In the genomic region with DNA sequence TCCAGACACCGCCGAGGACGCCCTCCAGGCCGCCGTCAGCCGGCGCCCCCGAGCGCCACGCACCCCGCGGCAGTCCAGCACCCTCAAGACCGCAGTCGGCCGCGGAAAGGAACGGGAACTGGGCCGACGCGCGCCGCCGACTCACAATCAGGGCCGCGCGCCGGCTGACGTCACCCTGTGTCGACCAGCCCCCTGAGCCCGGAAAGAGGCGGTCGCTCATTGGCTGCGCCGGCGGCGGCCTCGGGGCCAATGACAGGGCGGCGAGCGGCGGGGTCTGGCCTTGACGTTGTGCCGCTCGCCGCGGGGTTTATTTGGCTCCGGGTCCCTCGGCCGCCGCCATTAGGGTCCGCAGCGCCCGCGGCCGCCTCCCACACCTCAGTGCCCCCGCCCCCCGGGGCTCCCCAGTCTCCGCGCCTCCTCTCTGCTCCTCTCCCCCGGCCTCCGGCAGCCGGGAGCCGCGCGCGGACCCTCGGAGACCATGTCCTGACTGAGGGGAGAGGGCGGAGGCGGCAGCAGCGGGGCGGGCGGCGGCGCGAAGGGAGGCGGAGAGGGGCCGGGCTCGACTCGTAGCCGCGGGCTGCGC, we compare ENCODE assay signal across 8 cellular contexts. TPM values are rescaled to one million over a fixed set of nuclear protein-coding genes. Genes with fewer than 3 reads are reported as not detected.
DNase-seq lines count a peak whose midpoint lies in the region; ATAC-seq and TF ChIP-seq lines count a peak whose summit lies in the region.

No MANE protein-coding gene starts in this region.

- TF ChIP-seq RAD21 in neural cell (conservative IDR thresholded peaks at IDR 0.05) = peak; percentile 16

- H3K27me3 Mint-ChIP-seq in stimulated activated naive CD8-positive, alpha-beta T cell treated with anti-CD3 and anti-CD28 coated beads, Interleukin-15, amount 100 ng/mL, for 72 hours = peaks cover 13% of the 10 kb centered on the region

- H3K79me2 ChIP-seq in Loucy (ENCODE audit: insufficient read depth, low read length) = peaks cover 51% of the 10 kb centered on the region
- H3K79me2 ChIP-seq in neural cell (replicated peaks; ENCODE audit: insufficient read depth, low read length) = peaks cover 37% of the 10 kb centered on the region

- H3K36me3 ChIP-seq in ES-I3 (ENCODE audit: insufficient read depth, low read length) = no peaks in the 10 kb centered on the region
- H3K36me3 ChIP-seq in H7 (replicated peaks; ENCODE audit: control insufficient read depth, insufficient read depth, low read length) = no peaks in the 10 kb centered on the region
- H3K36me3 ChIP-seq in Loucy (ENCODE audit: insufficient read depth, low read length) = no peaks in the 10 kb centered on the region
- no peaks in the 10 kb centered on the region for H3K36me3 ChIP-seq in neural cell (ENCODE audit: insufficient read depth, low read length)

- DNase-seq in H7 (peak; percentile 100), SHP77 (lab: John Stamatoyannopoulos, UW) (peak; percentile 91 to 94), activated gamma-delta T cell treated with Interleukin-2 at 50 U/mL for 16 hours (peak; percentile 95), foreskin fibroblast (peak; percentile 96 to 99)
- peak; percentile 96 for DNase-seq in stimulated activated naive CD8-positive, alpha-beta T cell treated with anti-CD3 and anti-CD28 coated beads, Interleukin-15, amount 100 ng/mL, for 72 hours

- no peaks in the 10 kb centered on the region for H3K9me3 Mint-ChIP-seq in stimulated activated naive CD8-positive, alpha-beta T cell treated with anti-CD3 and anti-CD28 coated beads, Interleukin-15, amount 100 ng/mL, for 72 hours

- H3F3A ChIP-seq in Loucy (ENCODE audit: low read depth) (no peaks in the 10 kb centered on the region), neural cell (ENCODE audit: insufficient read depth, low read length, poor library complexity, severe bottlenecking) (peaks cover 3% of the 10 kb centered on the region)

- H3K4me2 ChIP-seq in Loucy (ENCODE audit: low read depth, low read length, poor library complexity, severe bottlenecking) (peak overlapping the region; percentile 94), neural cell (ENCODE audit: low read length) (peak overlapping the region; percentile 77)

- H3K9ac ChIP-seq in ES-I3 (ENCODE audit: low read depth, low read length) = peak overlapping the region; percentile 94
- H3K9ac ChIP-seq in Loucy (ENCODE audit: low read depth, low read length, poor library complexity, severe bottlenecking) = peak overlapping the region; percentile 88
- peak overlapping the region; percentile 94 for H3K9ac ChIP-seq in neural cell (ENCODE audit: low read length)

- H3K4me3 ChIP-seq in H7 (ENCODE audit: insufficient read depth, low read depth, low read length) (peak overlapping the region; percentile 90), Loucy (ENCODE audit: low read length, poor library complexity, severe bottlenecking) (peak overlapping the region; percentile 93), foreskin fibroblast (ENCODE audit: low read depth in 1 of 2, low read length in 2 of 2) (peak overlapping the region; percentile 72 to 75), neural cell (ENCODE audit: low read length) (peak overlapping the region; percentile 82)

- H3K4me1 ChIP-seq in ES-I3 (ENCODE audit: insufficient read depth, low read length) = no peaks in the 10 kb centered on the region
- peaks cover 29% of the 10 kb centered on the region for H3K4me1 ChIP-seq in Loucy (ENCODE audit: insufficient read depth, low read length, poor library complexity, severe bottlenecking)

- TF ChIP-seq EP300 in neural cell (conservative IDR thresholded peaks at IDR 0.05; ENCODE audit: poor library complexity, severe bottlenecking) = peak; percentile 55

- H3K9me2 ChIP-seq in Loucy (replicated peaks; ENCODE audit: low read depth, low read length) (no peaks in the 10 kb centered on the region), neural cell (ENCODE audit: insufficient read depth, low read length) (no peaks in the 10 kb centered on the region)

- ATAC-seq in stimulated activated naive CD8-positive, alpha-beta T cell treated with anti-CD3 and anti-CD28 coated beads, Interleukin-15, amount 100 ng/mL, for 72 hours = peak; percentile 98

- peak overlapping the region; percentile 85 to 91 for H3K4me3 Mint-ChIP-seq in stimulated activated naive CD8-positive, alpha-beta T cell treated with anti-CD3 and anti-CD28 coated beads, Interleukin-15, amount 100 ng/mL, for 72 hours

- H4K20me1 ChIP-seq in Loucy (ENCODE audit: insufficient read depth, low read length, poor library complexity, severe bottlenecking) (peaks cover 39% of the 10 kb centered on the region), neural cell (ENCODE audit: insufficient read depth) (peaks cover 12% of the 10 kb centered on the region)

- H2AFZ ChIP-seq in Loucy (ENCODE audit: low read length) (peak overlapping the region; percentile 80), neural cell (ENCODE audit: low read depth, low read length) (peak overlapping the region; percentile 98)

- H3K9me3 ChIP-seq in ES-I3 (ENCODE audit: control insufficient read depth, insufficient read depth, low read length) (no peaks in the 10 kb centered on the region), Loucy (ENCODE audit: insufficient read depth, low read depth, low read length) (no peaks in the 10 kb centered on the region), neural cell (ENCODE audit: low read length) (no peaks in the 10 kb centered on the region)

- H3K27me3 ChIP-seq in H7 (ENCODE audit: control insufficient read depth, insufficient read depth, low read length) = no peaks in the 10 kb centered on the region
- no peaks in the 10 kb centered on the region for H3K27me3 ChIP-seq in Loucy (ENCODE audit: insufficient read depth, low read length, poor library complexity, severe bottlenecking)
- no peaks in the 10 kb centered on the region for H3K27me3 ChIP-seq in neural cell (ENCODE audit: insufficient read depth, low read depth, low read length)

- H3K27ac Mint-ChIP-seq in stimulated activated naive CD8-positive, alpha-beta T cell treated with anti-CD3 and anti-CD28 coated beads, Interleukin-15, amount 100 ng/mL, for 72 hours = peak overlapping the region; percentile 93 to 96

- TF ChIP-seq CTCF in Loucy (conservative IDR thresholded peaks at IDR 0.05; ENCODE audit: low read length) = no peak
- TF ChIP-seq CTCF in foreskin fibroblast (IDR thresholded peaks at IDR 0.05; ENCODE audit: low read depth, low read length) = no peak
- peak; percentile 17 for TF ChIP-seq CTCF in neural cell (IDR thresholded peaks at IDR 0.05; ENCODE audit: poor library complexity, severe bottlenecking)

- peaks cover 44% of the 10 kb centered on the region for H3K4me1 Mint-ChIP-seq in stimulated activated naive CD8-positive, alpha-beta T cell treated with anti-CD3 and anti-CD28 coated beads, Interleukin-15, amount 100 ng/mL, for 72 hours

- peak overlapping the region; percentile 90 for H3K27ac ChIP-seq in neural cell (ENCODE audit: low read length)

TF ChIP-seq in neural cell, 6 proteins besides CTCF, POLR2A, EP300 and RAD21:
- TF ChIP-seq MXI1 (conservative IDR thresholded peaks at IDR 0.05; ENCODE audit: poor library complexity, severe bottlenecking) = peak; percentile 80
- TF ChIP-seq EZH2 (IDR thresholded peaks at IDR 0.05; ENCODE audit: borderline replicate concordance, insufficient read depth, low read length, poor library complexity, severe bottlenecking) = no peak
- TF ChIP-seq POLR2AphosphoS5 (IDR thresholded peaks at IDR 0.05) = peak; percentile 96
- peak; percentile 93 for TF ChIP-seq TAF1 (IDR thresholded peaks at IDR 0.05; ENCODE audit: low read depth)
- TF ChIP-seq SMC3 (conservative IDR thresholded peaks at IDR 0.05; ENCODE audit: poor library complexity) = peak; percentile 60
- peak; percentile 88 for TF ChIP-seq REST (IDR thresholded peaks at IDR 0.05; ENCODE audit: borderline replicate concordance)
TF ChIP-seq in neural cell: peak in this region for 5.

RNA-seq across cellular contexts. Expression of gene ZRANB1, which starts 25.2 kb away (rescaled TPM):
- 18.4 and 24.6 TPM in 2 replicates for total RNA-seq in H7 (2014; rRNA removed; shearing (Covaris generic))
- 47.7 and 49.4 TPM in 2 replicates for polyA plus RNA-seq in neural cell
- polyA minus RNA-seq in neural cell = 79.4 and 84.3 TPM in 2 replicates

Comparison
In these comparisons a context has a peak if more than half of its experiments do, and no peak if none do; other contexts are left out.
1. Peak in every context shown above with its lines: DNase-seq, ATAC-seq, H3K4me3 ChIP-seq and H3K27ac ChIP-seq.